1 cellular context compared by ENCODE assay signal in genomic region chr1:41955461-41956159, GRCh38.
TF ChIP-seq lines count a peak whose summit lies in the region.

No MANE protein-coding gene starts in this region.

TF ChIP-seq in GM12878, 131 proteins besides CTCF, POLR2A, EP300 and RAD21 (continued from another document and continues in another):
- TF ChIP-seq CEBPZ (IDR thresholded peaks at IDR 0.05; ENCODE audit: low read depth, low read length): no peak
- TF ChIP-seq ZNF592 (IDR thresholded peaks at IDR 0.05): no peak
- TF ChIP-seq E4F1 (IDR thresholded peaks at IDR 0.05; ENCODE audit: borderline replicate concordance, partially characterized antibody): no peak
- TF ChIP-seq EED (IDR thresholded peaks at IDR 0.05; ENCODE audit: low read depth): peak; percentile 91
- TF ChIP-seq ATF2 (IDR thresholded peaks at IDR 0.05; ENCODE audit: low read length): peak; percentile 90
- TF ChIP-seq CREB1 (IDR thresholded peaks at IDR 0.05; ENCODE audit: low read depth): peak; percentile 62; the same call in 1 of the 2 replicates
- peak; percentile 82; the same call in 1 of the 2 replicates for TF ChIP-seq NFIC (IDR thresholded peaks at IDR 0.05; ENCODE audit: low read depth, low read length)
- no peak for TF ChIP-seq USF2 (IDR thresholded peaks at IDR 0.05; ENCODE audit: borderline replicate concordance, low read depth, low read length)
- TF ChIP-seq MEF2B (IDR thresholded peaks at IDR 0.05; ENCODE audit: partially characterized antibody, poor library complexity, severe bottlenecking): peak; percentile 97
- peak; percentile 59; the same call in 1 of the 3 replicates for TF ChIP-seq POU2F2 (IDR thresholded peaks at IDR 0.05; ENCODE audit: borderline replicate concordance, low read depth, low read length)
- TF ChIP-seq HDGF (IDR thresholded peaks at IDR 0.05): no peak
- TF ChIP-seq GABPA (IDR thresholded peaks at IDR 0.05; ENCODE audit: low read depth): no peak
- TF ChIP-seq RELB (IDR thresholded peaks at IDR 0.05; ENCODE audit: low read depth): peak; percentile 95
- TF ChIP-seq SIX5 (IDR thresholded peaks at IDR 0.05; ENCODE audit: low read depth, low read length, severe bottlenecking): no peak
- no peak for TF ChIP-seq NR2C1 (IDR thresholded peaks at IDR 0.05)
- TF ChIP-seq FOXM1 (IDR thresholded peaks at IDR 0.05; ENCODE audit: low read depth, low read length): peak; percentile 66; the same call in 1 of the 2 replicates
- 0 out of 2 replicates have a peak, but pooled peaks have one; percentile 88 for TF ChIP-seq STAT3 (IDR thresholded peaks at IDR 0.05; ENCODE audit: low read depth, low read length)
- TF ChIP-seq TAF1 (IDR thresholded peaks at IDR 0.05; ENCODE audit: borderline replicate concordance, low read depth, low read length): no peak; the same call in 1 of the 2 replicates
- no peak for TF ChIP-seq RELA (IDR thresholded peaks at IDR 0.05; ENCODE audit: borderline replicate concordance, partially characterized antibody)
- peak; percentile 80 for TF ChIP-seq SPI1 (IDR thresholded peaks at IDR 0.05; ENCODE audit: borderline replicate concordance, insufficient read depth, low read depth, low read length)
- TF ChIP-seq TARDBP (IDR thresholded peaks at IDR 0.05; ENCODE audit: borderline replicate concordance): no peak
- peak; percentile 85 for TF ChIP-seq BCL11A (IDR thresholded peaks at IDR 0.05; ENCODE audit: low read depth, low read length)
- peak; percentile 55; the same call in 1 of the 2 replicates for TF ChIP-seq CBFB (IDR thresholded peaks at IDR 0.05; ENCODE audit: low read depth)
- peak; percentile 99 for TF ChIP-seq MTA2 (IDR thresholded peaks at IDR 0.05; ENCODE audit: low read depth)
- peak; percentile 66 for TF ChIP-seq JUNB (IDR thresholded peaks at IDR 0.05)
- TF ChIP-seq MLLT1 (IDR thresholded peaks at IDR 0.05): peak; percentile 63
- no peak for TF ChIP-seq NFXL1 (IDR thresholded peaks at IDR 0.05; ENCODE audit: borderline replicate concordance)
- TF ChIP-seq MEF2A (IDR thresholded peaks at IDR 0.05; ENCODE audit: insufficient read depth, low read depth, low read length): 0 out of 2 replicates have a peak, but pooled peaks have one; percentile 33
- TF ChIP-seq IKZF1 (conservative IDR thresholded peaks at IDR 0.05): peak; percentile 97
- no peak for TF ChIP-seq TCF12 (IDR thresholded peaks at IDR 0.05; ENCODE audit: low read depth, low read length)
- no peak for TF ChIP-seq ZBTB40 (IDR thresholded peaks at IDR 0.05; ENCODE audit: borderline replicate concordance)
- TF ChIP-seq SRF (IDR thresholded peaks at IDR 0.05; ENCODE audit: low read depth in 2 of 2, low read length in 2 of 2): no peak
- no peak for TF ChIP-seq SREBF2 (IDR thresholded peaks at IDR 0.05; ENCODE audit: low read length)
- TF ChIP-seq MTA3 (IDR thresholded peaks at IDR 0.05; ENCODE audit: borderline replicate concordance, low read length): no peak
- TF ChIP-seq RB1 (IDR thresholded peaks at IDR 0.05; ENCODE audit: borderline replicate concordance): no peak
- no peak for TF ChIP-seq BRCA1 (IDR thresholded peaks at IDR 0.05; ENCODE audit: low read depth, low read length)
- TF ChIP-seq IRF3 (IDR thresholded peaks at IDR 0.05): no peak
- TF ChIP-seq MYC (IDR thresholded peaks at IDR 0.05; ENCODE audit: insufficient read depth, insufficient read length, insufficient replicate concordance, low read length, severe bottlenecking): no peak
- TF ChIP-seq SMAD5 (IDR thresholded peaks at IDR 0.05; ENCODE audit: low read depth): no peak
- peak; percentile 73 for TF ChIP-seq BMI1 (IDR thresholded peaks at IDR 0.05; ENCODE audit: borderline replicate concordance)
